1 cellular context compared by ENCODE assay signal in the genomic region with DNA sequence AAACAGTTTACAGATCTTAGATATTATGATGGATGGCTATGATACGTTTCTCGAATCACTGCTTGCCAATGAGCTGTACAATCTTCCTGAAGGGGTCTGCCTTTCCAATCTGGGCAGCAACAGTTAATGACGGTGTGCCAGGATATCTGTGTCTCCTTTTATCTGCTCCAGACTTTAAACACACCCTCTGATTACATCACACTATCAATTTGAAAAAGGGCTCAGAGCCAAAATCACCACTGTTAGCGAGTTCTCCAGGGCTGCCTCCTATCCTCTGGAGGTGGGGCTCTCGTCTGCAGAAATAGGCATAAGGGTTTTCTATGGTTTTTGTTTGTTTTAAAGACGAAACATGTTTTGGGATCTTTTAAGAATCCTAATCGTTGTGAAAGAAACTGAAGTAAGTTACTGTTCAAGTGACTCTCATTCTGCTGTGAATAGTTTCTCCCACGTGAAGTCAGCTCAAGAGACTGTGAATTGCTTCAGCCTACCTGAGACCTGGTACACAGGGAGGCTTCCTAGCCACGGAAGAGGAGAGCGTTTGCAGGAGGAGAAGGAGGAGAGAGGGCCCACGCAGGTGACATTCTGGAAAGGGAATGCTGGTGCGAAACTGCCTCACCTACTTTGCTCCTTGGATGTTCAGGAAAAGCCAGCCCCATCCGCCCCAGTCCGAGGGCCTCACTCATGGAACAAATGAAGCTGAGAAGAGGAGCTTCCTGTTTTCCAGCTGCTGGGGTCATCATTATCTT.
TF ChIP-seq lines count a peak whose summit lies in the region.

No MANE protein-coding gene starts in this region.

TF ChIP-seq in GM23338, 12 proteins besides CTCF, POLR2A, EP300 and RAD21 (continued from another document):
- TF ChIP-seq, protein P1, sequence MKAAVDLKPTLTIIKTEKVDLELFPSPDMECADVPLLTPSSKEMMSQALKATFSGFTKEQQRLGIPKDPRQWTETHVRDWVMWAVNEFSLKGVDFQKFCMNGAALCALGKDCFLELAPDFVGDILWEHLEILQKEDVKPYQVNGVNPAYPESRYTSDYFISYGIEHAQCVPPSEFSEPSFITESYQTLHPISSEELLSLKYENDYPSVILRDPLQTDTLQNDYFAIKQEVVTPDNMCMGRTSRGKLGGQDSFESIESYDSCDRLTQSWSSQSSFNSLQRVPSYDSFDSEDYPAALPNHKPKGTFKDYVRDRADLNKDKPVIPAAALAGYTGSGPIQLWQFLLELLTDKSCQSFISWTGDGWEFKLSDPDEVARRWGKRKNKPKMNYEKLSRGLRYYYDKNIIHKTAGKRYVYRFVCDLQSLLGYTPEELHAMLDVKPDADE (IDR thresholded peaks at IDR 0.05): no peak
- TF ChIP-seq STAT1 (IDR thresholded peaks at IDR 0.05; ENCODE audit: unreplicated experiment) (no peak), ZNF114 (CRISPR knock-in tag; IDR thresholded peaks at IDR 0.05) (no peak), POLR2AphosphoS5 (IDR thresholded peaks at IDR 0.05; ENCODE audit: low read depth) (no peak), ZNF331 (CRISPR knock-in tag; IDR thresholded peaks at IDR 0.05; ENCODE audit: low read depth) (no peak), EZH2 (IDR thresholded peaks at IDR 0.05; ENCODE audit: low read depth, unreplicated experiment) (no peak), CREB1 (CRISPR knock-in tag; IDR thresholded peaks at IDR 0.05; ENCODE audit: low read depth) (no peak), NANOG (IDR thresholded peaks at IDR 0.05; ENCODE audit: borderline replicate concordance) (no peak), JUNB (IDR thresholded peaks at IDR 0.05; ENCODE audit: unreplicated experiment) (no peak)
- TF ChIP-seq, protein P2, sequence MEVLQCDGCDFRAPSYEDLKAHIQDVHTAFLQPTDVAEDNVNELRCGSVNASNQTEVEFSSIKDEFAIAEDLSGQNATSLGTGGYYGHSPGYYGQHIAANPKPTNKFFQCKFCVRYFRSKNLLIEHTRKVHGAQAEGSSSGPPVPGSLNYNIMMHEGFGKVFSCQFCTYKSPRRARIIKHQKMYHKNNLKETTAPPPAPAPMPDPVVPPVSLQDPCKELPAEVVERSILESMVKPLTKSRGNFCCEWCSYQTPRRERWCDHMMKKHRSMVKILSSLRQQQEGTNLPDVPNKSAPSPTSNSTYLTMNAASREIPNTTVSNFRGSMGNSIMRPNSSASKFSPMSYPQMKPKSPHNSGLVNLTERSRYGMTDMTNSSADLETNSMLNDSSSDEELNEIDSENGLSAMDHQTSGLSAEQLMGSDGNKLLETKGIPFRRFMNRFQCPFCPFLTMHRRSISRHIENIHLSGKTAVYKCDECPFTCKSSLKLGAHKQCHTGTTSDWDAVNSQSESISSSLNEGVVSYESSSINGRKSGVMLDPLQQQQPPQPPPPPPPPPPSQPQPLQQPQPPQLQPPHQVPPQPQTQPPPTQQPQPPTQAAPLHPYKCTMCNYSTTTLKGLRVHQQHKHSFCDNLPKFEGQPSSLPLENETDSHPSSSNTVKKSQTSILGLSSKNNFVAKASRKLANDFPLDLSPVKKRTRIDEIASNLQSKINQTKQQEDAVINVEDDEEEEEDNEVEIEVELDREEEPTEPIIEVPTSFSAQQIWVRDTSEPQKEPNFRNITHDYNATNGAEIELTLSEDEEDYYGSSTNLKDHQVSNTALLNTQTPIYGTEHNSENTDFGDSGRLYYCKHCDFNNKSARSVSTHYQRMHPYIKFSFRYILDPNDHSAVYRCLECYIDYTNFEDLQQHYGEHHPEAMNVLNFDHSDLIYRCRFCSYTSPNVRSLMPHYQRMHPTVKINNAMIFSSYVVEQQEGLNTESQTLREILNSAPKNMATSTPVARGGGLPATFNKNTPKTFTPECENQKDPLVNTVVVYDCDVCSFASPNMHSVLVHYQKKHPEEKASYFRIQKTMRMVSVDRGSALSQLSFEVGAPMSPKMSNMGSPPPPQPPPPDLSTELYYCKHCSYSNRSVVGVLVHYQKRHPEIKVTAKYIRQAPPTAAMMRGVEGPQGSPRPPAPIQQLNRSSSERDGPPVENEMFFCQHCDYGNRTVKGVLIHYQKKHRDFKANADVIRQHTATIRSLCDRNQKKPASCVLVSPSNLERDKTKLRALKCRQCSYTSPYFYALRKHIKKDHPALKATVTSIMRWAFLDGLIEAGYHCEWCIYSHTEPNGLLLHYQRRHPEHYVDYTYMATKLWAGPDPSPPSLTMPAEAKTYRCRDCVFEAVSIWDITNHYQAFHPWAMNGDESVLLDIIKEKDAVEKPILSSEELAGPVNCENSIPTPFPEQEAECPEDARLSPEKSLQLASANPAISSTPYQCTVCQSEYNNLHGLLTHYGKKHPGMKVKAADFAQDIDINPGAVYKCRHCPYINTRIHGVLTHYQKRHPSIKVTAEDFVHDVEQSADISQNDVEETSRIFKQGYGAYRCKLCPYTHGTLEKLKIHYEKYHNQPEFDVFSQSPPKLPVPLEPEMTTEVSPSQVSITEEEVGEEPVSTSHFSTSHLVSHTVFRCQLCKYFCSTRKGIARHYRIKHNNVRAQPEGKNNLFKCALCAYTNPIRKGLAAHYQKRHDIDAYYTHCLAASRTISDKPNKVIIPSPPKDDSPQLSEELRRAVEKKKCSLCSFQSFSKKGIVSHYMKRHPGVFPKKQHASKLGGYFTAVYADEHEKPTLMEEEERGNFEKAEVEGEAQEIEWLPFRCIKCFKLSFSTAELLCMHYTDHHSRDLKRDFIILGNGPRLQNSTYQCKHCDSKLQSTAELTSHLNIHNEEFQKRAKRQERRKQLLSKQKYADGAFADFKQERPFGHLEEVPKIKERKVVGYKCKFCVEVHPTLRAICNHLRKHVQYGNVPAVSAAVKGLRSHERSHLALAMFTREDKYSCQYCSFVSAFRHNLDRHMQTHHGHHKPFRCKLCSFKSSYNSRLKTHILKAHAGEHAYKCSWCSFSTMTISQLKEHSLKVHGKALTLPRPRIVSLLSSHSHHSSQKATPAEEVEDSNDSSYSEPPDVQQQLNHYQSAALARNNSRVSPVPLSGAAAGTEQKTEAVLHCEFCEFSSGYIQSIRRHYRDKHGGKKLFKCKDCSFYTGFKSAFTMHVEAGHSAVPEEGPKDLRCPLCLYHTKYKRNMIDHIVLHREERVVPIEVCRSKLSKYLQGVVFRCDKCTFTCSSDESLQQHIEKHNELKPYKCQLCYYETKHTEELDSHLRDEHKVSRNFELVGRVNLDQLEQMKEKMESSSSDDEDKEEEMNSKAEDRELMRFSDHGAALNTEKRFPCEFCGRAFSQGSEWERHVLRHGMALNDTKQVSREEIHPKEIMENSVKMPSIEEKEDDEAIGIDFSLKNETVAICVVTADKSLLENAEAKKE (CRISPR knock-in tag; IDR thresholded peaks at IDR 0.05): no peak
- TF ChIP-seq, protein P3, sequence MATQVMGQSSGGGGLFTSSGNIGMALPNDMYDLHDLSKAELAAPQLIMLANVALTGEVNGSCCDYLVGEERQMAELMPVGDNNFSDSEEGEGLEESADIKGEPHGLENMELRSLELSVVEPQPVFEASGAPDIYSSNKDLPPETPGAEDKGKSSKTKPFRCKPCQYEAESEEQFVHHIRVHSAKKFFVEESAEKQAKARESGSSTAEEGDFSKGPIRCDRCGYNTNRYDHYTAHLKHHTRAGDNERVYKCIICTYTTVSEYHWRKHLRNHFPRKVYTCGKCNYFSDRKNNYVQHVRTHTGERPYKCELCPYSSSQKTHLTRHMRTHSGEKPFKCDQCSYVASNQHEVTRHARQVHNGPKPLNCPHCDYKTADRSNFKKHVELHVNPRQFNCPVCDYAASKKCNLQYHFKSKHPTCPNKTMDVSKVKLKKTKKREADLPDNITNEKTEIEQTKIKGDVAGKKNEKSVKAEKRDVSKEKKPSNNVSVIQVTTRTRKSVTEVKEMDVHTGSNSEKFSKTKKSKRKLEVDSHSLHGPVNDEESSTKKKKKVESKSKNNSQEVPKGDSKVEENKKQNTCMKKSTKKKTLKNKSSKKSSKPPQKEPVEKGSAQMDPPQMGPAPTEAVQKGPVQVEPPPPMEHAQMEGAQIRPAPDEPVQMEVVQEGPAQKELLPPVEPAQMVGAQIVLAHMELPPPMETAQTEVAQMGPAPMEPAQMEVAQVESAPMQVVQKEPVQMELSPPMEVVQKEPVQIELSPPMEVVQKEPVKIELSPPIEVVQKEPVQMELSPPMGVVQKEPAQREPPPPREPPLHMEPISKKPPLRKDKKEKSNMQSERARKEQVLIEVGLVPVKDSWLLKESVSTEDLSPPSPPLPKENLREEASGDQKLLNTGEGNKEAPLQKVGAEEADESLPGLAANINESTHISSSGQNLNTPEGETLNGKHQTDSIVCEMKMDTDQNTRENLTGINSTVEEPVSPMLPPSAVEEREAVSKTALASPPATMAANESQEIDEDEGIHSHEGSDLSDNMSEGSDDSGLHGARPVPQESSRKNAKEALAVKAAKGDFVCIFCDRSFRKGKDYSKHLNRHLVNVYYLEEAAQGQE (IDR thresholded peaks at IDR 0.05; ENCODE audit: unreplicated experiment): no peak
